Comparison of ENCODE assay signal across 1 cellular context in genomic region chr6:34143884-34144580, GRCh38.
TF ChIP-seq lines count a peak whose summit lies in the region.

No MANE protein-coding gene starts in this region.

TF ChIP-seq in HepG2, 621 proteins besides CTCF, POLR2A, EP300 and RAD21 (continued from another document):
- TF ChIP-seq, protein P1, sequence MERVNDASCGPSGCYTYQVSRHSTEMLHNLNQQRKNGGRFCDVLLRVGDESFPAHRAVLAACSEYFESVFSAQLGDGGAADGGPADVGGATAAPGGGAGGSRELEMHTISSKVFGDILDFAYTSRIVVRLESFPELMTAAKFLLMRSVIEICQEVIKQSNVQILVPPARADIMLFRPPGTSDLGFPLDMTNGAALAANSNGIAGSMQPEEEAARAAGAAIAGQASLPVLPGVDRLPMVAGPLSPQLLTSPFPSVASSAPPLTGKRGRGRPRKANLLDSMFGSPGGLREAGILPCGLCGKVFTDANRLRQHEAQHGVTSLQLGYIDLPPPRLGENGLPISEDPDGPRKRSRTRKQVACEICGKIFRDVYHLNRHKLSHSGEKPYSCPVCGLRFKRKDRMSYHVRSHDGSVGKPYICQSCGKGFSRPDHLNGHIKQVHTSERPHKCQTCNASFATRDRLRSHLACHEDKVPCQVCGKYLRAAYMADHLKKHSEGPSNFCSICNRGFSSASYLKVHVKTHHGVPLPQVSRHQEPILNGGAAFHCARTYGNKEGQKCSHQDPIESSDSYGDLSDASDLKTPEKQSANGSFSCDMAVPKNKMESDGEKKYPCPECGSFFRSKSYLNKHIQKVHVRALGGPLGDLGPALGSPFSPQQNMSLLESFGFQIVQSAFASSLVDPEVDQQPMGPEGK (CRISPR knock-in tag; IDR thresholded peaks at IDR 0.05), result no peak
- TF ChIP-seq THRA (CRISPR knock-in tag; IDR thresholded peaks at IDR 0.05; ENCODE audit: borderline replicate concordance), result no peak
- no peak for TF ChIP-seq PPARG (CRISPR knock-in tag; conservative IDR thresholded peaks at IDR 0.05)
- TF ChIP-seq ZSCAN12 (CRISPR knock-in tag; IDR thresholded peaks at IDR 0.05), result no peak
- TF ChIP-seq MAF1 (CRISPR knock-in tag; IDR thresholded peaks at IDR 0.05; ENCODE audit: borderline replicate concordance), result no peak
